11 cellular contexts compared by ENCODE assay signal in the genomic region with DNA sequence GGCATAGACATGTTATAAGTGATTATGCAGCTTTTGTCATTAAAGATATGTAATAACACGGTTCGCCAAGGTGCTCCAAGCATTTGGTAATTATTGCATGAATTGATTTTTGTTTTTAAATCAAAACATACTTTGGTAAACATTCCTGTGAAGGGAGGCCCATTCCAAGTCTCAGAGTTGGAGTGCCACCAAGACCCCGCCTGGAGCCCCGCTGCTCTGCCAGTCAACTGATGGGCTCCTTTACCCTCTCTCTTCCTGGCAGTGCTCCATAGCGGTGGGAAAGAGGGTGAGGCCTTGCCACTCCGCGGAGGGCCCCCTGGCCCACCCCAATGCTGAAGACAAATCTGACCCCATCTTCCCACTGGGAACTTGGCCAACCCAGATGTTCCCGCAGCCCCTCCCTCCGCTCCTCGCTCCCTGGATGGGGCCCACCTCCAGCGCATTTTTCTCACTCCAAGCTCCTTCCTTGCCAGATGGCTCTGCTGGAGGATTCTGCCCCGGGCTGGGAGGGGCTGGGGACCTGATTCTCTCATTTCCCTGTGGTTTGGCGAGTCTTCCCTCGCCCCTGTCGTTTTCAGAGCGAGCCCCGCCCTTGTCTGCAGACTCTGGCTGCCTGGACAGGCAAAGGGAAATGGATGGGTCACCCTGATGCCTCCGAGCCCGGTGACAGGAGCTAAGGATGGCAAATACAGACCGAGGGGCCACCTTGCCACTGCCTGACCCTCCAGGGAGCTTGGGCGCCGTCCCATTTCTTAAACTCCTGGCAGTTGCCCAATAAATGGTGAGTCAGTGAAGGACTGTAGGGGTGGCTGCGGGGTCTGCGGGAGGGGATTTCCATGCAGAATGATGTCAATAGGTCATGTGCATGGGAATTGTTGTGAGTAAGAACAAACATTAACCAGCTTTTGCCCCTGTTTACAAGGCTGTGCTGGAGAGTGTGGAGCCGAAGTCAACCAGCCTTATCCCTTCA. TPM values are rescaled to one million over a fixed set of nuclear protein-coding genes. Genes with fewer than 3 reads are reported as not detected.
DNase-seq lines count a peak whose midpoint lies in the region; ATAC-seq and TF ChIP-seq lines count a peak whose summit lies in the region.
"Had no signal": no experiment of that assay in that cellular context is flagged by ENCODE, and none has a peak within 500 bp of the region (broad histone marks: within the 10 kb centered on the region; RNA-seq: fewer than 3 reads in every experiment).

No MANE protein-coding gene starts in this region.

- WGBS in heart right ventricle, 2 donors, result 44 to 45% methylated on average over 25 of the region's 25 CpGs
- WGBS in smooth muscle cell (ENCODE audit: low lambda C conversion rate), result 63% methylated on average over 23 of the region's 25 CpGs

- peak overlapping the region; percentile 60 for H3K9ac ChIP-seq in smooth muscle cell (ENCODE audit: low read depth)

- intact Hi-C loops in heart right ventricle (cut with DNase I), result no loop called here
- intact Hi-C loops in activated naive CD4-positive, alpha-beta T cell treated with anti-CD3 and anti-CD28 coated beads for 36 hours (cut with micrococcal nuclease), result no loop called here

- H3K27ac Mint-ChIP-seq in activated naive CD4-positive, alpha-beta T cell treated with anti-CD3 and anti-CD28 coated beads for 36 hours, result no peak overlapping the region

- no peak overlapping the region for H2AFZ ChIP-seq in smooth muscle cell (ENCODE audit: low read depth)

- ATAC-seq in heart right ventricle, result peak; percentile 50 to 81 (median 62)

- peaks cover 0 to 23% (median 0%) of the 10 kb centered on the region in 9 donors for H3K36me3 ChIP-seq in heart right ventricle
- no peaks in the 10 kb centered on the region for H3K36me3 ChIP-seq in smooth muscle cell (ENCODE audit: low read depth)
- H3K36me3 ChIP-seq: cardiac muscle cell had no signal

- peaks cover 0 to 9% (median 0%) of the 10 kb centered on the region in 7 donors for H3K27me3 ChIP-seq in heart right ventricle
- peaks cover 5% of the 10 kb centered on the region for H3K27me3 ChIP-seq in smooth muscle cell (ENCODE audit: low read depth)
- H3K27me3 ChIP-seq: cardiac muscle cell had no signal

- DNase-seq in H4 (ENCODE audit: low spot score) (peak; percentile 85), heart right ventricle (peak; percentile 42 to 47), smooth muscle cell (lab: John Stamatoyannopoulos, UW; ENCODE audit: unreplicated experiment) (peak; percentile 45), middle frontal gyrus (ENCODE audit: extremely low spot score, low spot score) (no peak), OCI-M1 (lab: John Stamatoyannopoulos, UW) (no peak), NCI-H2196 treated with DMSO at 0.1 percent for 48 hours (lab: John Stamatoyannopoulos, UW; ENCODE audit: unreplicated experiment) (no peak)
- DNase-seq in activated naive CD4-positive, alpha-beta T cell treated with anti-CD3 and anti-CD28 coated beads for 36 hours, result no peak
- DNase-seq: NCI-H774; stimulated activated CD4-positive, alpha-beta T cell treated with anti-CD3 and anti-CD28 coated beads, Interleukin-1b, Interleukin-23, amount 100 ng/mL, for 48 hours had no signal

- H3K4me1 ChIP-seq in heart right ventricle, result peaks cover 7 to 37% (median 15%) of the 10 kb centered on the region in 9 donors
- peaks cover 4% of the 10 kb centered on the region for H3K4me1 ChIP-seq in smooth muscle cell (ENCODE audit: low read depth)

- no peaks in the 10 kb centered on the region for H4K20me1 ChIP-seq in smooth muscle cell (ENCODE audit: low read depth)

- peaks cover 2% of the 10 kb centered on the region for H3K27me3 Mint-ChIP-seq in activated naive CD4-positive, alpha-beta T cell treated with anti-CD3 and anti-CD28 coated beads for 36 hours (ENCODE audit: low read depth)

- CTCF ChIA-PET in activated naive CD4-positive, alpha-beta T cell treated with anti-CD3 and anti-CD28 coated beads for 36 hours (lab: Charles Lee), result interaction anchor here (0.6 kb wide), 1 partner anchor 67 kb away, joined by 3 read pairs; no protein-coding TSS in a partner anchor

- peaks cover under 1% of the 10 kb centered on the region for H3K4me1 Mint-ChIP-seq in activated naive CD4-positive, alpha-beta T cell treated with anti-CD3 and anti-CD28 coated beads for 36 hours (ENCODE audit: low read depth)

- H3F3A ChIP-seq in smooth muscle cell (ENCODE audit: low read depth), result no peaks in the 10 kb centered on the region

- peak overlapping the region; percentile 34 for H3K4me2 ChIP-seq in smooth muscle cell

- H3K4me3 Mint-ChIP-seq in activated naive CD4-positive, alpha-beta T cell treated with anti-CD3 and anti-CD28 coated beads for 36 hours, result no peak overlapping the region

- TF ChIP-seq CTCF in heart right ventricle (IDR thresholded peaks at IDR 0.05) (no peak), smooth muscle cell (IDR thresholded peaks at IDR 0.05; ENCODE audit: borderline replicate concordance, insufficient read depth, poor library complexity, severe bottlenecking) (no peak)

- H3K4me3 ChIP-seq in heart right ventricle, result no peak overlapping the region
- H3K4me3 ChIP-seq in smooth muscle cell, result no peak overlapping the region
- H3K4me3 ChIP-seq: cardiac muscle cell had no signal

- H3K79me2 ChIP-seq in smooth muscle cell (ENCODE audit: low read depth), result no peaks in the 10 kb centered on the region

- no peaks in the 10 kb centered on the region for H3K9me3 ChIP-seq in heart right ventricle
- no peaks in the 10 kb centered on the region for H3K9me3 ChIP-seq in smooth muscle cell (replicated peaks; ENCODE audit: low read depth)

- no peaks in the 10 kb centered on the region for H3K9me3 Mint-ChIP-seq in activated naive CD4-positive, alpha-beta T cell treated with anti-CD3 and anti-CD28 coated beads for 36 hours

- peaks cover 5% of the 10 kb centered on the region for H3K36me3 Mint-ChIP-seq in activated naive CD4-positive, alpha-beta T cell treated with anti-CD3 and anti-CD28 coated beads for 36 hours (ENCODE audit: low read depth)

- H3K27ac ChIP-seq in angular gyrus (ENCODE audit: low read depth, low read length) (peak overlapping the region; percentile 24), heart right ventricle (peak overlapping the region in 7 of 10 donors; percentile 18 to 72 (median 33)), smooth muscle cell (ENCODE audit: low read depth) (peak overlapping the region; percentile 71)
- H3K27ac ChIP-seq: cardiac muscle cell had no signal

RNA-seq across cellular contexts. Expression of a gene that starts 9.2 kb away (rescaled TPM):
- total RNA-seq in H4 (2014; rRNA removed; shearing (Covaris generic)), result not detected in 2 replicates
- total RNA-seq in heart right ventricle (1 to 10 TPM in 7 of 10 donors, under 1 TPM in 3; 0.67 to 3.8 (median 1.8) TPM), smooth muscle cell (1.5 and 4.3 TPM in 2 replicates)
- polyA plus RNA-seq in heart right ventricle (1 to 10 TPM in 1 of 2 donors, under 1 TPM in 1; 0.64 to 4.1 TPM), smooth muscle cell (3.3 and 4.3 TPM in 2 replicates)
- 1 to 10 TPM; 1.0 TPM for total RNA-seq in activated naive CD4-positive, alpha-beta T cell treated with anti-CD3 and anti-CD28 coated beads for 36 hours

Comparison
In these comparisons a context has a peak if more than half of its experiments do, and no peak if none do; other contexts are left out.
1. DNase-seq: peak in H4 (single experiment), heart right ventricle (2 of 2) and smooth muscle cell (single experiment); none in activated naive CD4-positive, alpha-beta T cell treated with anti-CD3 and anti-CD28 coated beads for 36 hours (single experiment), middle frontal gyrus (single experiment), OCI-M1 (single experiment) and NCI-H2196 treated with DMSO at 0.1 percent for 48 hours (single experiment).
2. Peak in every context shown above with its lines, with median percentiles within 50 percentile points of each other: H3K27ac ChIP-seq.